14 cellular contexts compared by ENCODE assay signal in the genomic region with DNA sequence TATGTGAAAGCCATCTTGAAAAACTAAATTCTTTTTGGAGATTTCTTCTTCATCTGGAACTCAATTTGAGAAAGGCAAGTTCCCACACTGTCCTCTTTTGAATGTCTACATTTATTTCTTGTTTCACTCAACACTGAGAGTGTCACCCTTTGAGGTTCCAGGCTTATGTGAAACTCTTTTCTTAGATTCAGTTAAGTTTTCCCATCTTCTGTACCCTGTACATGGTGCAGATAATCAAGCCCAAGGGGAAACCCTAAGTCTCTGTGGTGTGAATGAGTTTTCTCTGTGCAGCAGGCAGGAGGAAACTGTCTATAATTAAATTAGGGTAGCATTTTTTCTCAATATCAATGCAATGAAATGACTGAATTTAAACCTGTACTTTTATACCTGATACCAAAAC.
DNase-seq lines count a peak whose midpoint lies in the region; ATAC-seq lines count a peak whose summit lies in the region.
"Had no signal": no experiment of that assay in that cellular context is flagged by ENCODE, and none has a peak within 500 bp of the region (broad histone marks: within the 10 kb centered on the region; RNA-seq: fewer than 3 reads in every experiment).

No MANE protein-coding gene starts in this region.

- no peak for DNase-seq in cerebellar cortex (ENCODE audit: low spot score)
- no peak for DNase-seq in NCI-H345 treated with DMSO at 0.1 percent for 48 hours (lab: John Stamatoyannopoulos, UW; ENCODE audit: unreplicated experiment)
- no peak for DNase-seq in NCI-H2029 treated with DMSO at 0.1 percent for 48 hours (lab: John Stamatoyannopoulos, UW)
- no peak for DNase-seq in DMS 273 (lab: John Stamatoyannopoulos, UW; ENCODE audit: unreplicated experiment)
- DNase-seq: body of pancreas, endodermal cell, head of caudate nucleus, lower lobe of right lung, NCI-H524, SJCRH30 had no signal

- ATAC-seq in GM18861 (IDR thresholded peaks at IDR 0.05; ENCODE audit: unreplicated experiment): peak; percentile 94
- ATAC-seq in GM21390 (IDR thresholded peaks at IDR 0.05; ENCODE audit: unreplicated experiment): peak; percentile 93
- ATAC-seq in HG02970 (IDR thresholded peaks at IDR 0.05; ENCODE audit: low FRiP score, unreplicated experiment): peak; percentile 86
- peak; percentile 98 for ATAC-seq in HG03558 (IDR thresholded peaks at IDR 0.05; ENCODE audit: extremely low read depth, unreplicated experiment)
- ATAC-seq: body of pancreas, lower lobe of right lung had no signal
